ENCODE assay signal across 10 cellular contexts in genomic region chr2:41836944-41837343, GRCh38.
A peak's percentile ranks its signal among the peaks of the same experiment; 100 is the strongest.
DNase-seq lines count a peak whose midpoint lies in the region; ATAC-seq lines count a peak whose summit lies in the region.
"Had no signal": no experiment of that assay in that cellular context is flagged by ENCODE, and none has a peak within 500 bp of the region (broad histone marks: within the 10 kb centered on the region; RNA-seq: fewer than 3 reads in every experiment).

No MANE protein-coding gene starts in this region.

- DNase-seq in Caki2 (ENCODE audit: low read depth) (peak; percentile 49), islet precursor cell (peak; percentile 76)
- peak; percentile 19 for DNase-seq in Jurkat, Clone E6-1 (ENCODE audit: low read depth, low spot score)
- DNase-seq in activated CD4-positive, alpha-beta T cell treated with anti-CD3 and anti-CD28 coated beads, Interleukin-2, amount 50 U/mL, for 4 hours = peak; percentile 5 to 14
- no peak for DNase-seq in activated CD4-positive, CD25-positive, alpha-beta regulatory T cell treated with anti-CD3 and anti-CD28 coated beads, Interleukin-2, amount 50 U/mL, for 72 hours
- DNase-seq: naive B cell, SW 1271 had no signal

- ATAC-seq in GM21528 (IDR thresholded peaks at IDR 0.05; ENCODE audit: low FRiP score, unreplicated experiment) (no peak), GM18519 (IDR thresholded peaks at IDR 0.05; ENCODE audit: low FRiP score, unreplicated experiment) (no peak), HG03025 (IDR thresholded peaks at IDR 0.05; ENCODE audit: low FRiP score, unreplicated experiment) (no peak)

- no peak overlapping the region for H3K4me3 ChIP-seq in Jurkat, Clone E6-1 (ENCODE audit: low read length)

- in situ Hi-C loops in Caki2 (cut with HindIII; ENCODE audit: low pct_unique_long_range_greater_than_20kb, low sequenced_read_pairs) = no loop called here
